Comparison of ENCODE assay signal across 9 cellular contexts in genomic region chrX:129617420-129617819, GRCh38. TPM values are rescaled to one million over a fixed set of nuclear protein-coding genes. Genes with fewer than 3 reads are reported as not detected.
"Had no signal": no experiment of that assay in that cellular context is flagged by ENCODE, and none has a peak within 500 bp of the region (broad histone marks: within the 10 kb centered on the region; RNA-seq: fewer than 3 reads in every experiment).

No MANE protein-coding gene starts in this region.

- H3K4me3 ChIP-seq: GM23338, K562 had no signal

- H3K4me2 ChIP-seq: GM23338 had no signal

- H2AFZ ChIP-seq: GM23338 had no signal

- ATAC-seq: GM23338, K562 had no signal

- FAIRE-seq: H1, H54, HTR-8/SVneo, K562 had no signal

- DNase-seq: H9, HCEC 1CT, IMR-90, KG1 had no signal

RNA-seq across cellular contexts. Expression of gene APLN, which starts 37.3 kb away (rescaled TPM):
- total RNA-seq: K562 had no signal
